Comparison of ENCODE assay signal across 5 cellular contexts in genomic region chr2:76188334-76188733, GRCh38.
"Had no signal": no experiment of that assay in that cellular context is flagged by ENCODE, and none has a peak within 500 bp of the region (broad histone marks: within the 10 kb centered on the region; RNA-seq: fewer than 3 reads in every experiment).

No MANE protein-coding gene starts in this region.

- DNase-seq: GOT3, H9, HCEC 1CT, IMR-90, KBM-7 had no signal

- H3K4me3 Mint-ChIP-seq: H9 had no signal
